ENCODE assay signal across 20 cellular contexts in the genomic region with DNA sequence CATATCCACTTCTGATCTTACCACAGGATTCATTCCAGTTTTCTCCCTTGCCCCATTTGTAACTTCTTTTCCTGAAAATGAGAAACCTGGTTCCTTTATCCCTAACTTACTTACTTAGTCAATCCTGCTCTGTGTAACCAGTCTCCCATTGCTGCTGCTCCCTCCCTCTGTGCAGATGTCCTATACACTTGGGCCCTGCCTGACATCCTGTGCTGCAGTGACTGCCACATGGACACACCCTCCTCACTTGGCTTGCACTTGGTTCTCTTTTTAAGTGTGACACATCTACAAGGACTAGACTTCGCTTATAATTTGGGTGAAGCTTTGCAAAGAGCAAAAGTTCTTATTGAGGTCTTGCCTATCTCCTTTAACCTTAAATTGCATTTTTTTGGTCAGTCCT. TPM values are rescaled to one million over a fixed set of nuclear protein-coding genes. Genes with fewer than 3 reads are reported as not detected.
DNase-seq lines count a peak whose midpoint lies in the region; ATAC-seq and FAIRE-seq lines count a peak whose summit lies in the region.
"Had no signal": no experiment of that assay in that cellular context is flagged by ENCODE, and none has a peak within 500 bp of the region (broad histone marks: within the 10 kb centered on the region; RNA-seq: fewer than 3 reads in every experiment).

No MANE protein-coding gene starts in this region.

- H3K4me1 Mint-ChIP-seq in activated T-helper 1 cell treated with anti-CD3 and anti-CD28 coated beads, Interleukin-12 subunit alpha, Interleukin-12 subunit beta, Interleukin-2, Interleukin-4 antibody, amounts not matched to agents 30 ng/mL and 10 ng/mL and 1 ng/mL, durations not matched to agents 14 hours and 24 hours and 36 hours (ENCODE audit: low read depth) = peaks cover 16% of the 10 kb centered on the region

- peak overlapping the region; percentile 3 for H3K27ac Mint-ChIP-seq in activated T-helper 1 cell treated with anti-CD3 and anti-CD28 coated beads, Interleukin-12 subunit alpha, Interleukin-12 subunit beta, Interleukin-2, Interleukin-4 antibody, amounts not matched to agents 30 ng/mL and 10 ng/mL and 1 ng/mL, durations not matched to agents 14 hours and 24 hours and 36 hours
- H3K27ac Mint-ChIP-seq: stimulated activated effector memory CD8-positive, alpha-beta T cell treated with anti-CD3 and anti-CD28 coated beads, Interleukin-12 subunit alpha, Interleukin-12 subunit beta, amount 100 ng/mL, for 72 hours had no signal

- no peaks in the 10 kb centered on the region for H3K27me3 ChIP-seq in small intestine (ENCODE audit: control insufficient read depth in 2 of 2, insufficient read depth in 2 of 2, low read length in 2 of 2)
- H3K27me3 ChIP-seq: BLaER1 treated with 17β-estradiol and CSF1 and Interleukin-3, amounts not matched to agents 10 nM and 100 nM; neutrophil had no signal

- peaks cover 6 to 7% of the 10 kb centered on the region in 2 donors for H3K4me1 ChIP-seq in small intestine (ENCODE audit: control insufficient read depth in 2 of 2, insufficient read depth in 1 of 2, low read depth in 1 of 2, low read length in 1 of 2)

- peaks cover 9% of the 10 kb centered on the region for H3K27me3 Mint-ChIP-seq in activated T-helper 1 cell treated with anti-CD3 and anti-CD28 coated beads, Interleukin-12 subunit alpha, Interleukin-12 subunit beta, Interleukin-2, Interleukin-4 antibody, amounts not matched to agents 30 ng/mL and 10 ng/mL and 1 ng/mL, durations not matched to agents 14 hours and 24 hours and 36 hours (ENCODE audit: insufficient read depth)

- intact Hi-C loops in activated T-helper 1 cell treated with anti-CD3 and anti-CD28 coated beads, Interleukin-12 subunit alpha, Interleukin-12 subunit beta, Interleukin-2, Interleukin-4 antibody, amounts not matched to agents 30 ng/mL and 10 ng/mL and 1 ng/mL, durations not matched to agents 14 hours and 24 hours and 36 hours (cut with micrococcal nuclease) = no loop called here
- intact Hi-C loops in left ventricle myocardium superior (cut with micrococcal nuclease) = loop anchor here (10.0 kb wide), 1 partner anchor 94 kb away; no protein-coding TSS in a partner anchor

- DNase-seq in NCI-H82 (lab: John Stamatoyannopoulos, UW) (peak; percentile 33), NCI-H82 treated with DMSO at 0.1 percent for 48 hours (lab: John Stamatoyannopoulos, UW; ENCODE audit: unreplicated experiment) (no peak), left ventricle myocardium superior (no peak), small intestine (peak; percentile 74), T-helper 9 cell (no peak), NCI-H128 (lab: John Stamatoyannopoulos, UW; ENCODE audit: unreplicated experiment) (no peak)
- DNase-seq in activated T-helper 1 cell treated with anti-CD3 and anti-CD28 coated beads, Interleukin-12 subunit alpha, Interleukin-12 subunit beta, Interleukin-2, Interleukin-4 antibody, amounts not matched to agents 30 ng/mL and 10 ng/mL and 1 ng/mL, durations not matched to agents 14 hours and 24 hours and 36 hours (ENCODE audit: low spot score) = no peak
- DNase-seq: activated CD4-positive, alpha-beta T cell treated with anti-CD3 and anti-CD28 coated beads for 4 hours; GOT3; hippocampal formation; NCI-H1092; NCI-H526 treated with DMSO at 0.1 percent for 48 hours; OCI-M1 had no signal

- no peaks in the 10 kb centered on the region for H3K9me3 ChIP-seq in small intestine (ENCODE audit: control insufficient read depth, low read depth)
- H3K9me3 ChIP-seq: BLaER1 treated with 17β-estradiol and CSF1 and Interleukin-3, amounts not matched to agents 10 nM and 100 nM; neutrophil had no signal

- no peaks in the 10 kb centered on the region for H3K36me3 ChIP-seq in small intestine (ENCODE audit: control insufficient read depth in 2 of 2, insufficient read depth in 2 of 2, low read length in 2 of 2)
- H3K36me3 ChIP-seq: BLaER1 treated with 17β-estradiol and CSF1 and Interleukin-3, amounts not matched to agents 10 nM and 100 nM; neutrophil had no signal

- H3K4me3 ChIP-seq in small intestine (ENCODE audit: low read depth in 1 of 2, low read length in 2 of 2) = no peak overlapping the region
- H3K4me3 ChIP-seq: BLaER1 treated with 17β-estradiol and CSF1 and Interleukin-3, amounts not matched to agents 10 nM and 100 nM; SK-N-MC had no signal

- ATAC-seq in left ventricle myocardium superior (peak; percentile 58), GM21515 (IDR thresholded peaks at IDR 0.05; ENCODE audit: unreplicated experiment) (no peak)
- ATAC-seq: stimulated activated effector memory CD8-positive, alpha-beta T cell treated with anti-CD3 and anti-CD28 coated beads, Interleukin-12 subunit alpha, Interleukin-12 subunit beta, amount 100 ng/mL, for 72 hours had no signal

- H3K9me3 Mint-ChIP-seq in activated T-helper 1 cell treated with anti-CD3 and anti-CD28 coated beads, Interleukin-12 subunit alpha, Interleukin-12 subunit beta, Interleukin-2, Interleukin-4 antibody, amounts not matched to agents 30 ng/mL and 10 ng/mL and 1 ng/mL, durations not matched to agents 14 hours and 24 hours and 36 hours = no peaks in the 10 kb centered on the region
- H3K9me3 Mint-ChIP-seq: stimulated activated effector memory CD8-positive, alpha-beta T cell treated with anti-CD3 and anti-CD28 coated beads, Interleukin-12 subunit alpha, Interleukin-12 subunit beta, amount 100 ng/mL, for 72 hours had no signal

- no peak for FAIRE-seq in small intestine (lab: Jason Lieb, UNC)
- FAIRE-seq: A204.1 had no signal

- 62 to 78% (median 74%) methylated on average over 1 of the region's 1 CpG for WGBS in small intestine, 3 donors

- no peak overlapping the region for H3K4me3 Mint-ChIP-seq in activated T-helper 1 cell treated with anti-CD3 and anti-CD28 coated beads, Interleukin-12 subunit alpha, Interleukin-12 subunit beta, Interleukin-2, Interleukin-4 antibody, amounts not matched to agents 30 ng/mL and 10 ng/mL and 1 ng/mL, durations not matched to agents 14 hours and 24 hours and 36 hours
- H3K4me3 Mint-ChIP-seq: stimulated activated effector memory CD8-positive, alpha-beta T cell treated with anti-CD3 and anti-CD28 coated beads, Interleukin-12 subunit alpha, Interleukin-12 subunit beta, amount 100 ng/mL, for 72 hours had no signal

- no peaks in the 10 kb centered on the region for H3K36me3 Mint-ChIP-seq in activated T-helper 1 cell treated with anti-CD3 and anti-CD28 coated beads, Interleukin-12 subunit alpha, Interleukin-12 subunit beta, Interleukin-2, Interleukin-4 antibody, amounts not matched to agents 30 ng/mL and 10 ng/mL and 1 ng/mL, durations not matched to agents 14 hours and 24 hours and 36 hours (ENCODE audit: low read depth)
- H3K36me3 Mint-ChIP-seq: stimulated activated effector memory CD8-positive, alpha-beta T cell treated with anti-CD3 and anti-CD28 coated beads, Interleukin-12 subunit alpha, Interleukin-12 subunit beta, amount 100 ng/mL, for 72 hours had no signal

- H3K27ac ChIP-seq in small intestine (ENCODE audit: low read depth in 1 of 2, low read length in 1 of 2) = peak overlapping the region in 1 of 2 donors; percentile 1
- H3K27ac ChIP-seq: BLaER1 treated with 17β-estradiol and CSF1 and Interleukin-3, amounts not matched to agents 10 nM and 100 nM; HL-60; neutrophil; SK-N-MC had no signal

RNA-seq across cellular contexts. Expression of a gene that starts 51.4 kb away (rescaled TPM):
- 0.03 and 0.51 TPM in 2 replicates for total RNA-seq in activated T-helper 1 cell treated with anti-CD3 and anti-CD28 coated beads, Interleukin-12 subunit alpha, Interleukin-12 subunit beta, Interleukin-2, Interleukin-4 antibody, amounts not matched to agents 30 ng/mL and 10 ng/mL and 1 ng/mL, durations not matched to agents 14 hours and 24 hours and 36 hours
- 21.7 TPM for total RNA-seq in left ventricle myocardium superior
- 10 to 100 TPM in 2 of 3 donors, 1 to 10 TPM in 1; 8.2 to 15.2 (median 13.2) TPM for polyA plus RNA-seq in small intestine

Comparison
In these comparisons a context has a peak if more than half of its experiments do, and no peak if none do; other contexts are left out.
1. DNase-seq: peak in NCI-H82 (single experiment) and small intestine (single experiment); none in NCI-H82 treated with DMSO at 0.1 percent for 48 hours (single experiment), activated T-helper 1 cell treated with anti-CD3 and anti-CD28 coated beads, Interleukin-12 subunit alpha, Interleukin-12 subunit beta, Interleukin-2, Interleukin-4 antibody, amounts not matched to agents 30 ng/mL and 10 ng/mL and 1 ng/mL, durations not matched to agents 14 hours and 24 hours and 36 hours (single experiment), left ventricle myocardium superior (single experiment), T-helper 9 cell (single experiment) and NCI-H128 (single experiment).
2. RNA of a gene that starts 51.4 kb away (total RNA-seq): 21.7 TPM in left ventricle myocardium superior (single experiment); 0.03 to 0.51 TPM in activated T-helper 1 cell treated with anti-CD3 and anti-CD28 coated beads, Interleukin-12 subunit alpha, Interleukin-12 subunit beta, Interleukin-2, Interleukin-4 antibody, amounts not matched to agents 30 ng/mL and 10 ng/mL and 1 ng/mL, durations not matched to agents 14 hours and 24 hours and 36 hours; every median in the first group is over 10 times any median in the second.